Comparison of ENCODE assay signal across 1 cellular context in genomic region chr12:121240484-121241202, GRCh38.
TF ChIP-seq lines count a peak whose summit lies in the region.

No MANE protein-coding gene starts in this region.

TF ChIP-seq in GM23338, 12 proteins besides CTCF, POLR2A, EP300 and RAD21 (continued from another document):
- TF ChIP-seq ZNF462 (CRISPR knock-in tag; IDR thresholded peaks at IDR 0.05): no peak
- no peak for TF ChIP-seq CREB1 (CRISPR knock-in tag; IDR thresholded peaks at IDR 0.05; ENCODE audit: low read depth)
